ENCODE assay signal across 22 cellular contexts in the genomic region with DNA sequence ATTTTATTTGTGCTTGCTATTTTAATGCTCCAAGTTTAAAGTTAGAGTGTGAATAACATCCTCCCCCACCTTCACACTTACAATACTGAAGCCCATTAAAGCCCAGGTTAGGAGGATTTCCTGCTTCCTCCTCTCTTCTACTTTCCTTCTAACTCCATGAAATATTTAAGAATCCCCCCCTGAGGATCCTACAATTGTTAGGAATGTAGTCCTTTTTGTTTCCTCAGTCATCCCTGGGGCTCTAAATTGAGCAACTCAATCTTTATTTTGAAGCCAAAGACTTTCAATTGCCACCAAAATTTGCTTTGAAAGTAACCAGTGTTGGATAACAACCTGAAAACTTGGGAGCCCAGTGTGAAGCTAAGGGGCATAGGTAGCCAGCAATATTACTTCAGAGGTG.
"Had no signal": no experiment of that assay in that cellular context is flagged by ENCODE, and none has a peak within 500 bp of the region (broad histone marks: within the 10 kb centered on the region; RNA-seq: fewer than 3 reads in every experiment).

No MANE protein-coding gene starts in this region.

- H3K4me3 ChIP-seq: colonic mucosa, hepatocyte, lung, psoas muscle, right lobe of liver, spleen, transverse colon had no signal

- H3K79me2 ChIP-seq: hepatocyte had no signal

- H3K9me3 Mint-ChIP-seq: nephron; stimulated activated memory B cell treated with anti-CD40 and anti-IgM and Interleukin-4, amounts not matched to agents 10 μg/mL and 1 μg/mL and 100 μg/mL, for 72 hours had no signal

- H3K4me2 ChIP-seq: hepatocyte had no signal

- H3K27ac ChIP-seq: colonic mucosa, hepatocyte, neutrophil, psoas muscle, right lobe of liver, spleen, transverse colon had no signal

- DNase-seq: colonic mucosa; dermis blood vessel endothelial cell; foreskin melanocyte; head of caudate nucleus; left colon; left ventricle myocardium superior; mesenchymal stem cell; naive B cell; psoas muscle; retina; right lobe of liver; spleen; stimulated activated CD4-positive, alpha-beta T cell treated with anti-CD3 and anti-CD28 coated beads, Interleukin-15, amount 100 ng/mL, for 24 hours; stimulated activated CD4-positive, alpha-beta T cell treated with anti-CD3 and anti-CD28 coated beads, Interleukin-1b, Interleukin-23, amount 100 ng/mL, for 48 hours; stimulated activated CD4-positive, alpha-beta T cell treated with anti-CD3 and anti-CD28 coated beads, Interleukin-4, amount 100 ng/mL, for 24 hours; transverse colon had no signal

- H3K27me3 Mint-ChIP-seq: naive B cell; stimulated activated memory B cell treated with anti-CD40 and anti-IgM and Interleukin-4, amounts not matched to agents 10 μg/mL and 1 μg/mL and 100 μg/mL, for 72 hours; stimulated activated naive CD8-positive, alpha-beta T cell treated with anti-CD3 and anti-CD28 coated beads, Interleukin-15, Interleukin-2, amounts not matched to agents 100 ng/mL and 50 ng/mL, for 24 hours had no signal

- ATAC-seq: left colon; left ventricle myocardium superior; psoas muscle; right lobe of liver; stimulated activated memory B cell treated with anti-CD40 and anti-IgM and Interleukin-4, amounts not matched to agents 10 μg/mL and 1 μg/mL and 100 μg/mL, for 72 hours had no signal

- H3K4me1 ChIP-seq: colonic mucosa, psoas muscle, right lobe of liver, spleen, transverse colon had no signal

- H3K4me3 Mint-ChIP-seq: naive B cell; nephron; stimulated activated memory B cell treated with anti-CD40 and anti-IgM and Interleukin-4, amounts not matched to agents 10 μg/mL and 1 μg/mL and 100 μg/mL, for 72 hours; stimulated activated naive CD8-positive, alpha-beta T cell treated with anti-CD3 and anti-CD28 coated beads, Interleukin-15, Interleukin-2, amounts not matched to agents 100 ng/mL and 50 ng/mL, for 24 hours had no signal

- H2AFZ ChIP-seq: hepatocyte had no signal

- H3K36me3 ChIP-seq: colonic mucosa, neutrophil, right lobe of liver, spleen, transverse colon had no signal

- H3K9me3 ChIP-seq: colonic mucosa, neutrophil, psoas muscle, right lobe of liver, transverse colon had no signal

- H3K36me3 Mint-ChIP-seq: naive B cell; stimulated activated memory B cell treated with anti-CD40 and anti-IgM and Interleukin-4, amounts not matched to agents 10 μg/mL and 1 μg/mL and 100 μg/mL, for 72 hours had no signal

- H3K27me3 ChIP-seq: colonic mucosa, hepatocyte, neutrophil, spleen, transverse colon had no signal

- H3K27ac Mint-ChIP-seq: naive B cell; nephron; stimulated activated memory B cell treated with anti-CD40 and anti-IgM and Interleukin-4, amounts not matched to agents 10 μg/mL and 1 μg/mL and 100 μg/mL, for 72 hours; stimulated activated naive CD8-positive, alpha-beta T cell treated with anti-CD3 and anti-CD28 coated beads, Interleukin-15, Interleukin-2, amounts not matched to agents 100 ng/mL and 50 ng/mL, for 24 hours had no signal

- H3K4me1 Mint-ChIP-seq: naive B cell; nephron; stimulated activated memory B cell treated with anti-CD40 and anti-IgM and Interleukin-4, amounts not matched to agents 10 μg/mL and 1 μg/mL and 100 μg/mL, for 72 hours had no signal
